Comparison of ENCODE assay signal across 2 cellular contexts in genomic region chr16:54414671-54415070, GRCh38.
TF ChIP-seq lines count a peak whose summit lies in the region.

No MANE protein-coding gene starts in this region.

TF ChIP-seq in H1, 55 proteins besides CTCF, POLR2A, EP300 and RAD21:
- TF ChIP-seq E2F6 (IDR thresholded peaks at IDR 0.05) (peak; percentile 68), KDM1A (IDR thresholded peaks at IDR 0.05; ENCODE audit: borderline replicate concordance, low read length) (no peak), POU5F1 (IDR thresholded peaks at IDR 0.05; ENCODE audit: low read depth, low read length) (no peak), MAX (IDR thresholded peaks at IDR 0.05) (peak; percentile 58), CEBPB (IDR thresholded peaks at IDR 0.05; ENCODE audit: low read depth, low read length) (no peak)

TF ChIP-seq in SK-N-SH, 30 proteins besides CTCF, POLR2A, EP300 and RAD21:
- TF ChIP-seq NRF1 (IDR thresholded peaks at IDR 0.05; ENCODE audit: low read depth, low read length) = no peak
- TF ChIP-seq FOXJ3 (CRISPR knock-in tag; IDR thresholded peaks at IDR 0.05) = no peak
- no peak for TF ChIP-seq POLR2AphosphoS5 (IDR thresholded peaks at IDR 0.05; ENCODE audit: low read depth, low read length)
- no peak for TF ChIP-seq MXI1 (IDR thresholded peaks at IDR 0.05; ENCODE audit: low read depth, low read length)
- no peak for TF ChIP-seq TEAD4 (IDR thresholded peaks at IDR 0.05; ENCODE audit: borderline replicate concordance, insufficient read depth)
- TF ChIP-seq YY1 (IDR thresholded peaks at IDR 0.05; ENCODE audit: low read depth) = no peak
- no peak for TF ChIP-seq RCOR1 (IDR thresholded peaks at IDR 0.05; ENCODE audit: low read length)
- TF ChIP-seq SIN3A (IDR thresholded peaks at IDR 0.05; ENCODE audit: borderline replicate concordance, low read depth, low read length) = no peak
- TF ChIP-seq MEF2A (IDR thresholded peaks at IDR 0.05; ENCODE audit: borderline replicate concordance, low read depth) = no peak
- no peak for TF ChIP-seq REST (IDR thresholded peaks at IDR 0.05; ENCODE audit: low read depth, low read length)
- no peak for TF ChIP-seq MAX (IDR thresholded peaks at IDR 0.05; ENCODE audit: low read depth)
- TF ChIP-seq RXRA (IDR thresholded peaks at IDR 0.05; ENCODE audit: borderline replicate concordance, low read depth) = no peak
- TF ChIP-seq TCF12 (IDR thresholded peaks at IDR 0.05) = no peak
